ENCODE assay signal across 10 cellular contexts in the genomic region with DNA sequence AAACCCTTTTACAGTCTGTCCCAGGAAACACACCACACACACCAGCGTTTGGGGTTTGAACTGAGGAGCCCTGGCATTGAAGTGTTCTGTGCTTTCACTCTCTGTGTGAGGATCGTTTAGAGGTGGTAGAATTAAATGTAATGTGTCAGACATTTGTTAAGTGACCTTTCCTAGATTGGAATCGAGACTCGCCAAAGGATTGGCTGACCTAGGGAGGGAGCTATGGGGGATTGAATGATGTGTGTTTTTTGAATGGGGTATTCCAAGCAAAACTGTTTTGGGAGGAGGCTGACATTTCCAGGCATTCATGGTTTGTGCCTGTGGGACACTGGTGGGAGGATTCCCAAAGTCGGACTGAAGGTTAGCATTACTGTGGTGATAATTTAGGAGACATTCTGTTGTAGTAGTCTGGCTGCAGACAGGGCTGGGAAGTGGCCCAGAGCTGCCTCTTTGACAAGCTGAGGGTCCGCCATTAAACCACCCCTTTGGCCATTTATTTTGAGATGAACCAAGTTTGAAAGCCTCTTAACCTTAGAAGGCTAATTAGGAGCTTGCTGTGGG. TPM values are rescaled to one million over a fixed set of nuclear protein-coding genes. Genes with fewer than 3 reads are reported as not detected.
DNase-seq lines count a peak whose midpoint lies in the region; ATAC-seq and TF ChIP-seq lines count a peak whose summit lies in the region.
"Had no signal": no experiment of that assay in that cellular context is flagged by ENCODE, and none has a peak within 500 bp of the region (broad histone marks: within the 10 kb centered on the region; RNA-seq: fewer than 3 reads in every experiment).

No MANE protein-coding gene starts in this region.

- TF ChIP-seq POLR2A in vagina (IDR thresholded peaks at IDR 0.05) (no peak), Peyer's patch (IDR thresholded peaks at IDR 0.05) (no peak)

- no peak overlapping the region for H4K5ac ChIP-seq in mesendoderm (ENCODE audit: low read length)

- peak overlapping the region in 1 of 2 donors; percentile 10 for H3K27ac Mint-ChIP-seq in natural killer cell treated with Interleukin-12 subunit alpha and Interleukin-12 subunit beta and Interleukin-15 and Interleukin-18, amount 100 ng/mL, for 72 hours
- no peak overlapping the region for H3K27ac Mint-ChIP-seq in natural killer cell

- peak overlapping the region; percentile 77 to 79 for H3K4me3 ChIP-seq in duodenal mucosa (ENCODE audit: low read depth in 1 of 2, low read length in 2 of 2)
- peak overlapping the region; percentile 5 for H3K4me3 ChIP-seq in mesendoderm (ENCODE audit: low read length)
- H3K4me3 ChIP-seq in vagina, result peak overlapping the region; percentile 88 to 94
- H3K4me3 ChIP-seq in Peyer's patch, result peak overlapping the region in 2 of 4 donors; percentile 77 to 90

- no peak for ATAC-seq in natural killer cell treated with Interleukin-12 subunit alpha and Interleukin-12 subunit beta and Interleukin-15 and Interleukin-18, amount 100 ng/mL, for 72 hours
- ATAC-seq in natural killer cell, result no peak

- peak overlapping the region; percentile 63 for H3K4me3 Mint-ChIP-seq in natural killer cell treated with Interleukin-12 subunit alpha and Interleukin-12 subunit beta and Interleukin-15 and Interleukin-18, amount 100 ng/mL, for 72 hours
- H3K4me3 Mint-ChIP-seq in natural killer cell, result no peak overlapping the region

- H3K4ac ChIP-seq in mesendoderm (ENCODE audit: low read depth, low read length), result peak overlapping the region; percentile 9

- no peak overlapping the region for H2BK15ac ChIP-seq in mesendoderm (replicated peaks; ENCODE audit: low read depth)

- H3K9me3 ChIP-seq in duodenal mucosa (ENCODE audit: control insufficient read depth in 1 of 2, low read length in 2 of 2) (no peaks in the 10 kb centered on the region), vagina (no peaks in the 10 kb centered on the region), Peyer's patch (no peaks in the 10 kb centered on the region)

- H3K23ac ChIP-seq in mesendoderm (ENCODE audit: low read length), result no peak overlapping the region

- peak overlapping the region; percentile 1 for H3K4me2 ChIP-seq in mesendoderm (ENCODE audit: low read length)

- peaks cover 25 to 27% of the 10 kb centered on the region in 2 donors for H3K27me3 Mint-ChIP-seq in natural killer cell treated with Interleukin-12 subunit alpha and Interleukin-12 subunit beta and Interleukin-15 and Interleukin-18, amount 100 ng/mL, for 72 hours
- H3K27me3 Mint-ChIP-seq in natural killer cell (ENCODE audit: low read depth in 2 of 2), result peaks cover 36% of the 10 kb centered on the region in 2 donors

- peaks cover 18 to 35% of the 10 kb centered on the region in 2 donors for H3K4me1 ChIP-seq in duodenal mucosa (ENCODE audit: control insufficient read depth in 1 of 2, insufficient read depth in 2 of 2, low read length in 2 of 2)
- peaks cover 22% of the 10 kb centered on the region for H3K4me1 ChIP-seq in mesendoderm (ENCODE audit: control insufficient read depth, low read depth, low read length)
- H3K4me1 ChIP-seq in vagina, result peaks cover 46% of the 10 kb centered on the region
- peaks cover 0 to 11% (median 3%) of the 10 kb centered on the region in 4 donors for H3K4me1 ChIP-seq in Peyer's patch

- H2AK5ac ChIP-seq in mesendoderm (ENCODE audit: low read length), result no peak overlapping the region

- no CpG with 5 or more reads among the region's 6 CpGs for WGBS in mesendoderm (ENCODE audit: extremely low coverage, insufficient coverage, low lambda C conversion rate)

- DNase-seq in natural killer cell treated with Interleukin-12 subunit alpha and Interleukin-12 subunit beta and Interleukin-15 and Interleukin-18, amount 100 ng/mL, for 72 hours (ENCODE audit: low spot score), result no peak
- DNase-seq in natural killer cell (no peak), mesendoderm (peak; percentile 67), vagina (ENCODE audit: extremely low spot score in 2 of 2) (no peak), MV-4-11 (lab: John Stamatoyannopoulos, UW) (no peak), GM03348 (ENCODE audit: low spot score) (no peak), Peyer's patch (no peak)
- DNase-seq: activated naive CD8-positive, alpha-beta T cell treated with anti-CD3 and anti-CD28 coated beads, Interleukin-2, amount 10 ng/mL, durations not matched to agents 7 days and 5 days; NCI-H774 had no signal

- no peaks in the 10 kb centered on the region for H3K36me3 Mint-ChIP-seq in natural killer cell treated with Interleukin-12 subunit alpha and Interleukin-12 subunit beta and Interleukin-15 and Interleukin-18, amount 100 ng/mL, for 72 hours
- H3K36me3 Mint-ChIP-seq in natural killer cell, result no peaks in the 10 kb centered on the region
- H3K36me3 Mint-ChIP-seq: activated naive CD8-positive, alpha-beta T cell treated with anti-CD3 and anti-CD28 coated beads, Interleukin-2, amount 10 ng/mL, durations not matched to agents 7 days and 5 days had no signal

- H4K8ac ChIP-seq in mesendoderm (ENCODE audit: low read depth, low read length), result no peak overlapping the region

- peaks cover 14% of the 10 kb centered on the region for H3K79me1 ChIP-seq in mesendoderm (ENCODE audit: low read length)

- peaks cover 10 to 17% of the 10 kb centered on the region in 2 donors for H3K4me1 Mint-ChIP-seq in natural killer cell treated with Interleukin-12 subunit alpha and Interleukin-12 subunit beta and Interleukin-15 and Interleukin-18, amount 100 ng/mL, for 72 hours (ENCODE audit: low read depth in 2 of 2)
- peaks cover 4 to 11% of the 10 kb centered on the region in 2 donors for H3K4me1 Mint-ChIP-seq in natural killer cell

- H3K56ac ChIP-seq in mesendoderm (ENCODE audit: low read length), result peak overlapping the region; percentile 66

- peaks cover 47% of the 10 kb centered on the region for H3K79me2 ChIP-seq in mesendoderm (ENCODE audit: control insufficient read depth, insufficient read depth, low read length)

- peak overlapping the region in 1 of 2 donors; percentile 75 for H3K9ac ChIP-seq in duodenal mucosa (ENCODE audit: low read depth in 1 of 2, low read length in 2 of 2)
- peak overlapping the region; percentile 93 for H3K9ac ChIP-seq in mesendoderm (ENCODE audit: low read length)

- no peaks in the 10 kb centered on the region for H3K36me3 ChIP-seq in duodenal mucosa (ENCODE audit: control insufficient read depth in 1 of 2, insufficient read depth in 2 of 2, low read length in 2 of 2)
- no peaks in the 10 kb centered on the region for H3K36me3 ChIP-seq in mesendoderm (ENCODE audit: control insufficient read depth, insufficient read depth, low read length)
- H3K36me3 ChIP-seq in vagina, result no peaks in the 10 kb centered on the region
- H3K36me3 ChIP-seq in Peyer's patch, result no peaks in the 10 kb centered on the region

- no peak overlapping the region for H2BK120ac ChIP-seq in mesendoderm (ENCODE audit: low read depth, low read length)

- H3K18ac ChIP-seq in mesendoderm (ENCODE audit: low read length), result no peak overlapping the region

- peak overlapping the region; percentile 20 for H2BK5ac ChIP-seq in mesendoderm (ENCODE audit: low read length)

- TF ChIP-seq CTCF in natural killer cell (IDR thresholded peaks at IDR 0.05) (no peak), vagina (IDR thresholded peaks at IDR 0.05) (no peak), Peyer's patch (IDR thresholded peaks at IDR 0.05) (no peak)

- H3K27ac ChIP-seq in duodenal mucosa (ENCODE audit: low read depth, low read length), result peak overlapping the region; percentile 15
- no peak overlapping the region for H3K27ac ChIP-seq in mesendoderm (ENCODE audit: low read depth, low read length)
- H3K27ac ChIP-seq in vagina, result peak overlapping the region; percentile 75
- peak overlapping the region in 2 of 4 donors; percentile 36 to 81 for H3K27ac ChIP-seq in Peyer's patch

- peaks cover 4% of the 10 kb centered on the region for H3K9me3 Mint-ChIP-seq in natural killer cell treated with Interleukin-12 subunit alpha and Interleukin-12 subunit beta and Interleukin-15 and Interleukin-18, amount 100 ng/mL, for 72 hours
- no peaks in the 10 kb centered on the region for H3K9me3 Mint-ChIP-seq in natural killer cell
- H3K9me3 Mint-ChIP-seq: activated naive CD8-positive, alpha-beta T cell treated with anti-CD3 and anti-CD28 coated beads, Interleukin-2, amount 10 ng/mL, durations not matched to agents 7 days and 5 days had no signal

- H3K27me3 ChIP-seq in duodenal mucosa (ENCODE audit: control insufficient read depth in 1 of 2, insufficient read depth in 2 of 2, low read length in 2 of 2), result no peaks in the 10 kb centered on the region
- no peaks in the 10 kb centered on the region for H3K27me3 ChIP-seq in mesendoderm (ENCODE audit: insufficient read depth, low read length, poor library complexity)
- H3K27me3 ChIP-seq in vagina, result no peaks in the 10 kb centered on the region
- H3K27me3 ChIP-seq in Peyer's patch, result no peaks in the 10 kb centered on the region

- intact Hi-C loops in natural killer cell (cut with micrococcal nuclease), result no loop called here
- intact Hi-C loops in vagina (cut with DNase I), result loop anchor here (10.0 kb wide), 1 partner anchor 118 kb away; no protein-coding TSS in a partner anchor

RNA-seq across cellular contexts. Expression of a gene that starts 1.7 kb away (rescaled TPM):
- 1 to 10 TPM; 6.3 to 9.3 TPM for total RNA-seq in natural killer cell treated with Interleukin-12 subunit alpha and Interleukin-12 subunit beta and Interleukin-15 and Interleukin-18, amount 100 ng/mL, for 72 hours
- total RNA-seq in natural killer cell (under 1 TPM; 0.21 to 0.80 (median 0.29) TPM), vagina (43.7 TPM), Peyer's patch (10 to 100 TPM; 13.1 to 25.5 (median 19.4) TPM)
- polyA plus RNA-seq in mesendoderm (2013, experiment 1 of 2), result 35.0 TPM
- polyA plus RNA-seq in mesendoderm (2013, experiment 2 of 2), result 35.1 TPM

Comparison
In these comparisons a context has a peak if more than half of its experiments do, and no peak if none do; other contexts are left out.
1. RNA of a gene that starts 1.7 kb away (total RNA-seq): 43.7 TPM in vagina (single experiment), 13.1 to 25.5 TPM in Peyer's patch and 6.3 to 9.3 TPM in natural killer cell treated with Interleukin-12 subunit alpha and Interleukin-12 subunit beta and Interleukin-15 and Interleukin-18, amount 100 ng/mL, for 72 hours; 0.21 to 0.80 TPM in natural killer cell; every median in the first group is over 4 times any median in the second.